8 cellular contexts compared by ENCODE assay signal in genomic region chr9:123267481-123268239, GRCh38. TPM values are rescaled to one million over a fixed set of nuclear protein-coding genes. Genes with fewer than 3 reads are reported as not detected.
DNase-seq lines count a peak whose midpoint lies in the region; ATAC-seq and TF ChIP-seq lines count a peak whose summit lies in the region.

No MANE protein-coding gene starts in this region.

- ATAC-seq in HG03097 (IDR thresholded peaks at IDR 0.05; ENCODE audit: low FRiP score, unreplicated experiment) (peak; percentile 3), psoas muscle (no peak), GM21723 (IDR thresholded peaks at IDR 0.05; ENCODE audit: unreplicated experiment) (no peak)

- peak overlapping the region; percentile 65 for H3K27ac ChIP-seq in psoas muscle

- intact Hi-C loops in psoas muscle (cut with DNase I), result no loop called here

- no peaks in the 10 kb centered on the region for H3K36me3 ChIP-seq in psoas muscle (ENCODE audit: insufficient read depth in 1 of 2, low read depth in 1 of 2)

- no peaks in the 10 kb centered on the region for H3K9me3 ChIP-seq in psoas muscle

- H3K4me1 ChIP-seq in psoas muscle, result no peaks in the 10 kb centered on the region

- H3K4me3 ChIP-seq in foreskin fibroblast (ENCODE audit: low read depth in 1 of 2, low read length in 2 of 2) (peak overlapping the region; percentile 54 to 58), psoas muscle (peak overlapping the region; percentile 90)

- DNase-seq in GM13976 (ENCODE audit: low spot score) (peak; percentile 36), foreskin fibroblast (no peak), psoas muscle (peak; percentile 18 to 50), NAMALWA (ENCODE audit: low spot score) (no peak), dedifferentiated amniotic fluid mesenchymal stem cell (ENCODE audit: extremely low spot score) (no peak)
- peak; percentile 33 for DNase-seq in activated CD8-positive, alpha-beta memory T cell treated with anti-CD3 and anti-CD28 coated beads, Interleukin-2, amount 50 U/mL, for 4 hours

- H3K27me3 ChIP-seq in psoas muscle (ENCODE audit: insufficient read depth in 3 of 3, low read length in 2 of 3), result no peaks in the 10 kb centered on the region

- TF ChIP-seq CTCF in GM13976 (IDR thresholded peaks at IDR 0.05; ENCODE audit: borderline replicate concordance, control extremely low read depth, extremely low read depth, insufficient read depth, missing control alignments) (no peak), foreskin fibroblast (IDR thresholded peaks at IDR 0.05; ENCODE audit: low read depth, low read length) (no peak), psoas muscle (IDR thresholded peaks at IDR 0.05) (no peak)

- 5 to 7% (median 6%) methylated on average over 31 to 43 of the region's 43 CpGs for WGBS in psoas muscle, 3 donors

- in situ Hi-C loops in GM13976 (cut with MboI; ENCODE audit: low sequenced_read_pairs, unreplicated experiment), result no loop called here

RNA-seq across cellular contexts. Expression of gene STRBP, which starts 0.7 kb away (rescaled TPM):
- total RNA-seq in psoas muscle, result 1 to 10 TPM; 6.2 to 8.5 (median 7.1) TPM
- polyA plus RNA-seq in psoas muscle, result 1 to 10 TPM; 3.8 to 5.6 (median 4.8) TPM

Comparison
In these comparisons a context has a peak if more than half of its experiments do, and no peak if none do; other contexts are left out.
1. DNase-seq: peak in GM13976 (single experiment), activated CD8-positive, alpha-beta memory T cell treated with anti-CD3 and anti-CD28 coated beads, Interleukin-2, amount 50 U/mL, for 4 hours (single experiment) and psoas muscle (2 of 2); none in foreskin fibroblast (0 of 2), NAMALWA (single experiment) and dedifferentiated amniotic fluid mesenchymal stem cell (single experiment).